In the genomic region with DNA sequence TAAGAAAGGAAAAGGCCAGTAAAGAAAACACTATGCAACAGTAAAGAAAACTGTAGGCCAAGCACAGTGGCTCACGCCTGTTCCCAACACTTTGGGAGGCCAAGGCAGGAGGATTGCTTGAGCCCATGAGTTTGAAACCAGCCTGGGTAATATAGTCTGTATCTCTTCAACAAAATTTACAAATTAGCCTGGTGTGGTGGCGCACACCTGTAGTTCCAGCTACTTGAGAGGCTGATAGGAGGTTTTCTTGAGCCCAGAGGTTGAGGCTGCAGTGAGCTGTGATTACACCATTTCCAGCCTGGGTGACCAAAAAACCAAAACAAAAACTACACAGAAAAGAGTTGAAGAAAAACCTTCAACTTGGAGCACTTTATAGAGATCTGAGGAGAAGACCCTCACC, we compare ENCODE assay signal across 1 cellular context.
TF ChIP-seq lines count a peak whose summit lies in the region.

No MANE protein-coding gene starts in this region.

TF ChIP-seq in liver, 16 proteins besides CTCF, POLR2A, EP300 and RAD21 (continued from another document):
- TF ChIP-seq EGR1 (IDR thresholded peaks at IDR 0.05; ENCODE audit: low read depth in 2 of 2): no peak
TF ChIP-seq in liver: peak in this region for 0.
